1 cellular context compared by ENCODE assay signal in the genomic region with DNA sequence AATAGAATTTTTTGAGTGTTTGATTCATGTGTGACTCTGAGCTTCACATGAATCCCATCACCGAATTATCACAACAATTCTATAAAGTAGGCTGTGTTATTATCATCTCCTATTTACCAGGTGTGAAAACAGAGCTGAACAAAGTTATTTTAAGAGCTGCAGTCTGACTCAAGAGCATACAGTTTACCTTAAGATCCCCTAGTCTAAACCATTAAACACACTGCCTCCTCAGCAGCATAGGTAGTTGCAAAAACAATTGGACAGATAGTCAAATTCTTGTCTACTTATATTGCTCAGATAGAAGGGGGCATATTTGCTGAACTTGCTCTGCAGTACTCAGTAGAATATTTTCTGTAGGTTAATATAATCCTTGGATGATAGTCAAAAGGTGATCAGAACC.
TF ChIP-seq lines count a peak whose summit lies in the region.

No MANE protein-coding gene starts in this region.

TF ChIP-seq in GM12878, 131 proteins besides CTCF, POLR2A, EP300 and RAD21 (continued from another document):
- 0 out of 2 replicates have a peak, but pooled peaks have one; percentile 38 for TF ChIP-seq POLR2AphosphoS2 (IDR thresholded peaks at IDR 0.05; ENCODE audit: low read depth, low read length)
TF ChIP-seq in GM12878: peak in this region for 3.
